Comparison of ENCODE assay signal across 13 cellular contexts in genomic region chr14:32940711-32941667, GRCh38. TPM values are rescaled to one million over a fixed set of nuclear protein-coding genes. Genes with fewer than 3 reads are reported as not detected.
A peak's percentile ranks its signal among the peaks of the same experiment; 100 is the strongest.
DNase-seq lines count a peak whose midpoint lies in the region; ATAC-seq and TF ChIP-seq lines count a peak whose summit lies in the region.
"Had no signal": no experiment of that assay in that cellular context is flagged by ENCODE, and none has a peak within 500 bp of the region (broad histone marks: within the 10 kb centered on the region; RNA-seq: fewer than 3 reads in every experiment).

No MANE protein-coding gene starts in this region.

- no peak for TF ChIP-seq CTCF in CD4-positive, alpha-beta T cell (IDR thresholded peaks at IDR 0.05)
- TF ChIP-seq CTCF in glutamatergic neuron (IDR thresholded peaks at IDR 0.05; ENCODE audit: partially characterized antibody, unreplicated experiment), result no peak

- no peaks in the 10 kb centered on the region for H3K36me3 Mint-ChIP-seq in CD4-positive, alpha-beta T cell (ENCODE audit: low read depth)
- no peaks in the 10 kb centered on the region for H3K36me3 Mint-ChIP-seq in T-cell
- H3K36me3 Mint-ChIP-seq in glutamatergic neuron (ENCODE audit: unreplicated experiment), result no peaks in the 10 kb centered on the region

- peaks cover 72% of the 10 kb centered on the region for H3K27me3 Mint-ChIP-seq in CD4-positive, alpha-beta T cell
- H3K27me3 Mint-ChIP-seq in T-cell, result peaks cover 47 to 57% of the 10 kb centered on the region in 2 donors
- H3K27me3 Mint-ChIP-seq in glutamatergic neuron (ENCODE audit: unreplicated experiment), result peaks cover 14% of the 10 kb centered on the region

- H3K4me1 ChIP-seq in rectal smooth muscle tissue (ENCODE audit: control insufficient read depth, insufficient read depth, low read length), result peaks cover 7% of the 10 kb centered on the region
- H3K4me1 ChIP-seq: parathyroid adenoma, SJSA1 had no signal

- DNase-seq in CD4-positive, alpha-beta T cell, result no peak
- DNase-seq in T-cell (no peak), glutamatergic neuron (no peak), HPDE6-E6E7 (ENCODE audit: extremely low spot score) (no peak), dedifferentiated amniotic fluid mesenchymal stem cell (ENCODE audit: extremely low spot score) (no peak), HEK293T (ENCODE audit: extremely low spot score) (no peak)
- DNase-seq: activated naive CD4-positive, alpha-beta T cell; DND-41 had no signal

- POLR2A ChIA-PET in CD4-positive, alpha-beta T cell (lab: Charles Lee), result no interaction called here
- POLR2A ChIA-PET in T-cell (lab: Charles Lee) (no interaction called here), HEK293T (lab: Yijun Ruan, JAX) (no interaction called here)

- peak overlapping the region; percentile 87 for H3K4me3 Mint-ChIP-seq in CD4-positive, alpha-beta T cell
- H3K4me3 Mint-ChIP-seq in T-cell (peak overlapping the region in 2 of 3 donors; percentile 67 to 84), glutamatergic neuron (ENCODE audit: unreplicated experiment) (peak overlapping the region; percentile 89)

- H3K36me3 ChIP-seq in rectal smooth muscle tissue (ENCODE audit: control insufficient read depth, insufficient read depth, low read length), result no peaks in the 10 kb centered on the region
- H3K36me3 ChIP-seq: SJSA1 had no signal

- H3K4me1 Mint-ChIP-seq in CD4-positive, alpha-beta T cell (ENCODE audit: low read depth), result peaks cover 10% of the 10 kb centered on the region
- H3K4me1 Mint-ChIP-seq in T-cell (peaks cover 11 to 13% (median 12%) of the 10 kb centered on the region in 3 donors), glutamatergic neuron (ENCODE audit: low read depth, unreplicated experiment) (peaks cover 11% of the 10 kb centered on the region)

- H3K27ac ChIP-seq in CD4-positive, alpha-beta T cell (ENCODE audit: low read depth, low read length), result no peak overlapping the region
- H3K27ac ChIP-seq in rectal smooth muscle tissue (ENCODE audit: low read depth, low read length), result peak overlapping the region; percentile 90
- H3K27ac ChIP-seq: parathyroid adenoma, SJSA1 had no signal

- peaks cover 50% of the 10 kb centered on the region for H3K27me3 ChIP-seq in CD4-positive, alpha-beta T cell (ENCODE audit: control insufficient read depth, insufficient read depth, low read length)
- H3K27me3 ChIP-seq in rectal smooth muscle tissue (ENCODE audit: control insufficient read depth, insufficient read depth, low read length), result no peaks in the 10 kb centered on the region

- H3K4me3 ChIP-seq in rectal smooth muscle tissue (ENCODE audit: low read length), result no peak overlapping the region
- H3K4me3 ChIP-seq: SJSA1 had no signal

- no peak overlapping the region for H3K27ac Mint-ChIP-seq in CD4-positive, alpha-beta T cell
- H3K27ac Mint-ChIP-seq in T-cell (no peak overlapping the region), glutamatergic neuron (ENCODE audit: unreplicated experiment) (no peak overlapping the region)
- H3K27ac Mint-ChIP-seq: memory B cell had no signal

- intact Hi-C loops in CD4-positive, alpha-beta T cell (cut with DNase I, micrococcal nuclease), result no loop called here

- H3K9me3 ChIP-seq in CD4-positive, alpha-beta T cell (ENCODE audit: control insufficient read depth, low read length), result no peaks in the 10 kb centered on the region
- H3K9me3 ChIP-seq: SJSA1 had no signal

- ATAC-seq in CD4-positive, alpha-beta T cell (ENCODE audit: poor library complexity), result no peak
- no peak for ATAC-seq in T-cell (replicated peaks in 1 of 4)
- no peak for ATAC-seq in GM21360 (IDR thresholded peaks at IDR 0.05; ENCODE audit: unreplicated experiment)

- H3K9me3 Mint-ChIP-seq in CD4-positive, alpha-beta T cell, result no peaks in the 10 kb centered on the region
- H3K9me3 Mint-ChIP-seq in T-cell, result no peaks in the 10 kb centered on the region
- H3K9me3 Mint-ChIP-seq in glutamatergic neuron (ENCODE audit: unreplicated experiment), result peaks cover 11% of the 10 kb centered on the region

- CTCF ChIA-PET in CD4-positive, alpha-beta T cell (lab: Charles Lee), result no interaction called here
- CTCF ChIA-PET in T-cell (lab: Charles Lee), result no interaction called here
- CTCF ChIA-PET in HEK293T (lab: Yijun Ruan, JAX), result no interaction called here

- H3K9ac ChIP-seq in rectal smooth muscle tissue (ENCODE audit: low read length), result no peak overlapping the region
- H3K9ac ChIP-seq: parathyroid adenoma had no signal

TF ChIP-seq in HEK293T, 16 proteins besides CTCF, POLR2A, EP300 and RAD21:
- TF ChIP-seq FOXM1 (IDR thresholded peaks at IDR 0.05; ENCODE audit: borderline replicate concordance) (no peak), SUZ12 (IDR thresholded peaks at IDR 0.05) (no peak), CTBP1 (IDR thresholded peaks at IDR 0.05; ENCODE audit: borderline replicate concordance) (no peak), L3MBTL2 (conservative IDR thresholded peaks at IDR 0.05) (no peak), LEF1 (IDR thresholded peaks at IDR 0.05; ENCODE audit: borderline replicate concordance) (no peak), FOXA1 (IDR thresholded peaks at IDR 0.05) (no peak), TARDBP (IDR thresholded peaks at IDR 0.05) (no peak), BHLHE40 (IDR thresholded peaks at IDR 0.05; ENCODE audit: borderline replicate concordance) (no peak), ELF4 (IDR thresholded peaks at IDR 0.05) (no peak), NFRKB (IDR thresholded peaks at IDR 0.05) (no peak), HDGF (IDR thresholded peaks at IDR 0.05; ENCODE audit: borderline replicate concordance) (no peak), ARNT (IDR thresholded peaks at IDR 0.05) (no peak), PKNOX1 (IDR thresholded peaks at IDR 0.05) (no peak), SP1 (IDR thresholded peaks at IDR 0.05) (no peak), FOXK2 (IDR thresholded peaks at IDR 0.05) (no peak), ZNF384 (IDR thresholded peaks at IDR 0.05) (no peak)

RNA-seq across cellular contexts. Expression of gene NPAS3, which starts 2.3 kb away (rescaled TPM):
- not detected for total RNA-seq in CD4-positive, alpha-beta T cell
- total RNA-seq in T-cell, result under 1 TPM in 1 of 5 donors, not detected in 4; 0.10 TPM
- 2.4 TPM for total RNA-seq in glutamatergic neuron (ENCODE audit: unreplicated experiment)
